26 cellular contexts compared by ENCODE assay signal in the genomic region with DNA sequence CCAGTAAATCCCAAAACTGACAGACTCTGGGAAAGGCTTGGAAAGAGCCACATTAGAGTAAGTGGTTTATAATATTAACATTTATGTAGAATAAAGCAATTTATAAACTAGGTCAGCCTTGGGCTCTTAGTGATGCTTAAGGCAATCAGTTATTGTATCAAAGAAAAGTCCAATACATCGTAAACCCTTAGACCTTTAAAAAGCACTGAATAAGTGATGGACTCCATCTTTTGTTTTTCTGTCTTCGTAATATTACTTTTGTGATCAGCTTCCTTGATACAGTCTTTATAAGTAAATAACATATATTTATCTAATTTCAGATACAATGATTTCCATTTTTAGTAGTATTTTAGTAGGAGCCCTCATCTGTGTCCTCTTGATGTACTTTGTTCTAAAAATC.
"Had no signal": no experiment of that assay in that cellular context is flagged by ENCODE, and none has a peak within 500 bp of the region (broad histone marks: within the 10 kb centered on the region; RNA-seq: fewer than 3 reads in every experiment).

No MANE protein-coding gene starts in this region.

- DNase-seq: activated effector memory CD4-positive, alpha-beta T cell treated with anti-CD3 and anti-CD28 coated beads, Interleukin-2, amount 50 U/mL, for 16 hours; activated effector memory CD4-positive, alpha-beta T cell treated with Interleukin-2 at 50 U/mL for 16 hours; activated gamma-delta T cell; activated gamma-delta T cell treated with Interleukin-2 at 50 U/mL for 16 hours; activated naive CD4-positive, alpha-beta T cell; activated naive CD4-positive, alpha-beta T cell treated with anti-CD3 and anti-CD28 coated beads for 36 hours; activated naive CD4-positive, alpha-beta T cell treated with anti-CD3 and anti-CD28 coated beads, Interleukin-2, amount 10 ng/mL, durations not matched to agents 7 days and 5 days; activated naive CD4-positive, alpha-beta T cell treated with anti-CD3 and anti-CD28 coated beads, Interleukin-2, amount 50 U/mL, for 16 hours; activated naive CD4-positive, alpha-beta T cell treated with Interleukin-2 at 50 U/mL for 16 hours; activated naive CD8-positive, alpha-beta T cell treated with anti-CD3 and anti-CD28 coated beads for 36 hours; activated naive CD8-positive, alpha-beta T cell treated with anti-CD3 and anti-CD28 coated beads, Interleukin-2, amount 10 ng/mL, durations not matched to agents 7 days and 5 days; activated naive CD8-positive, alpha-beta T cell treated with anti-CD3 and anti-CD28 coated beads, Interleukin-2, amount 50 U/mL, for 24 hours; activated T-cell treated with anti-CD3 and anti-CD28 coated beads, Interleukin-2, amount 50 U/mL, for 24 hours; activated T-cell treated with anti-CD3 and anti-CD28 coated beads, Interleukin-2, amount 50 U/mL, for 4 hours; activated T-cell treated with anti-CD3 and anti-CD28 coated beads, Interleukin-2, amount 50 U/mL, for 48 hours; activated T-cell treated with anti-CD3 and anti-CD28 coated beads, Interleukin-2, amount 50 U/mL, for 72 hours; adrenal gland; amniotic stem cell; amygdala; anterior cingulate cortex; aorta; body of pancreas; brain microvascular endothelial cell; caudate nucleus; central memory CD4-positive, alpha-beta T cell; cerebellar nuclear complex had no signal
